ENCODE assay signal across 8 cellular contexts in genomic region chr11:65915821-65916251, GRCh38. TPM values are rescaled to one million over a fixed set of nuclear protein-coding genes. Genes with fewer than 3 reads are reported as not detected.
A peak's percentile ranks its signal among the peaks of the same experiment; 100 is the strongest.
DNase-seq lines count a peak whose midpoint lies in the region; ATAC-seq and TF ChIP-seq lines count a peak whose summit lies in the region.

No MANE protein-coding gene starts in this region.

- H3K4me1 Mint-ChIP-seq in effector memory CD8-positive, alpha-beta T cell (ENCODE audit: low read depth in 2 of 2), result peaks cover 31 to 32% of the 10 kb centered on the region in 2 donors

- no peaks in the 10 kb centered on the region for H3K9me3 Mint-ChIP-seq in effector memory CD8-positive, alpha-beta T cell

- peaks cover 26% of the 10 kb centered on the region for H3K36me3 Mint-ChIP-seq in effector memory CD8-positive, alpha-beta T cell (ENCODE audit: insufficient read depth)

- no peak overlapping the region for H3K4me3 Mint-ChIP-seq in effector memory CD8-positive, alpha-beta T cell

- H3K27me3 Mint-ChIP-seq in effector memory CD8-positive, alpha-beta T cell, result peaks cover 6 to 9% of the 10 kb centered on the region in 2 donors

- ATAC-seq in effector memory CD8-positive, alpha-beta T cell (replicated peaks), result no peak
- ATAC-seq in HG03025 (IDR thresholded peaks at IDR 0.05; ENCODE audit: low FRiP score, unreplicated experiment), result no peak

- TF ChIP-seq CTCF in foreskin fibroblast (IDR thresholded peaks at IDR 0.05; ENCODE audit: low read depth, low read length), result no peak

- peak overlapping the region; percentile 71 for H3K27ac ChIP-seq in SJCRH30

- H3K9me3 ChIP-seq in SJCRH30 (replicated peaks), result no peaks in the 10 kb centered on the region

- no peaks in the 10 kb centered on the region for H3K27me3 ChIP-seq in SJCRH30

- H3K4me3 ChIP-seq in SJCRH30 (peak overlapping the region; percentile 16), foreskin fibroblast (ENCODE audit: low read depth in 1 of 2, low read length in 2 of 2) (peak overlapping the region; percentile 24 to 81)

- H3K36me3 ChIP-seq in SJCRH30, result no peaks in the 10 kb centered on the region

- peaks cover 56% of the 10 kb centered on the region for H3K4me1 ChIP-seq in SJCRH30

- DNase-seq in EL, result peak; percentile 100
- DNase-seq in SJCRH30, result peak; percentile 81 to 91
- peak; percentile 99 for DNase-seq in foreskin fibroblast
- DNase-seq in pulmonary artery endothelial cell (ENCODE audit: low read depth, low spot score), result peak; percentile 85
- no peak for DNase-seq in effector memory CD8-positive, alpha-beta T cell
- no peak for DNase-seq in effector CD8-positive, alpha-beta T cell (lab: John Stamatoyannopoulos, UW)
- DNase-seq in activated CD4-positive, CD25-positive, alpha-beta regulatory T cell (lab: John Stamatoyannopoulos, UW), result no peak

- H3K27ac Mint-ChIP-seq in effector memory CD8-positive, alpha-beta T cell, result peak overlapping the region in 1 of 2 donors; percentile 81

RNA-seq across cellular contexts. Expression of gene C11orf68, which starts 3.0 kb away (rescaled TPM):
- total RNA-seq in SJCRH30 (2014; rRNA removed; shearing (Covaris generic)), result 9.2 and 10.3 TPM in 2 replicates
- 15.2 and 17.3 TPM in 2 replicates for total RNA-seq in pulmonary artery endothelial cell

RNA-seq across cellular contexts. Expression of gene DRAP1, which starts 3.4 kb away (rescaled TPM):
- total RNA-seq in SJCRH30 (2014; rRNA removed; shearing (Covaris generic)), result 72.7 and 77.7 TPM in 2 replicates
- 150 and 187 TPM in 2 replicates for total RNA-seq in pulmonary artery endothelial cell

RNA-seq across cellular contexts. Expression of gene FOSL1, which starts 15.6 kb away (rescaled TPM):
- total RNA-seq in SJCRH30 (2014; rRNA removed; shearing (Covaris generic)), result 1.5 and 1.9 TPM in 2 replicates
- total RNA-seq in pulmonary artery endothelial cell, result 11.5 and 16.4 TPM in 2 replicates

RNA-seq across cellular contexts. Expression of gene CCDC85B, which starts 25.4 kb away (rescaled TPM):
- total RNA-seq in SJCRH30 (2014; rRNA removed; shearing (Covaris generic)), result 25.2 and 30.6 TPM in 2 replicates
- 105 and 129 TPM in 2 replicates for total RNA-seq in pulmonary artery endothelial cell

RNA-seq across cellular contexts. Expression of gene FIBP, which starts 27.6 kb away (rescaled TPM):
- total RNA-seq in SJCRH30 (2014; rRNA removed; shearing (Covaris generic)), result 64.3 and 68.1 TPM in 2 replicates
- total RNA-seq in pulmonary artery endothelial cell, result 152 and 229 TPM in 2 replicates

Comparison
In these comparisons a context has a peak if more than half of its experiments do, and no peak if none do; other contexts are left out.
1. DNase-seq: peak in EL (single experiment), SJCRH30 (2 of 2), foreskin fibroblast (2 of 2) and pulmonary artery endothelial cell (single experiment); none in effector memory CD8-positive, alpha-beta T cell (0 of 3), effector CD8-positive, alpha-beta T cell (single experiment) and activated CD4-positive, CD25-positive, alpha-beta regulatory T cell (0 of 4).